ENCODE assay signal across 8 cellular contexts in genomic region chr7:77439572-77439971, GRCh38. TPM values are rescaled to one million over a fixed set of nuclear protein-coding genes. Genes with fewer than 3 reads are reported as not detected.
A peak's percentile ranks its signal among the peaks of the same experiment; 100 is the strongest.
DNase-seq lines count a peak whose midpoint lies in the region; ATAC-seq, FAIRE-seq and TF ChIP-seq lines count a peak whose summit lies in the region.

No MANE protein-coding gene starts in this region.

- H3K4me1 ChIP-seq in SJCRH30, result peaks cover 25% of the 10 kb centered on the region
- no peaks in the 10 kb centered on the region for H3K4me1 ChIP-seq in small intestine (ENCODE audit: control insufficient read depth in 2 of 2, insufficient read depth in 1 of 2, low read depth in 1 of 2, low read length in 1 of 2)

- no peaks in the 10 kb centered on the region for H3K9me3 Mint-ChIP-seq in CD4-positive, alpha-beta T cell

- no peak overlapping the region for H3K4me3 ChIP-seq in SJCRH30
- no peak overlapping the region for H3K4me3 ChIP-seq in small intestine (ENCODE audit: low read depth in 1 of 2, low read length in 2 of 2)

- no peaks in the 10 kb centered on the region for H3K4me1 Mint-ChIP-seq in CD4-positive, alpha-beta T cell (ENCODE audit: low read depth)

- peak; percentile 82 for DNase-seq in HT-29 (ENCODE audit: low spot score)
- DNase-seq in SJCRH30, result peak; percentile 42 to 64
- peak; percentile 53 for DNase-seq in Right ventricle myocardium superior
- DNase-seq in small intestine, result peak; percentile 56
- no peak for DNase-seq in AG20443 (ENCODE audit: low spot score)
- DNase-seq in CD4-positive, alpha-beta T cell, result no peak

- no peaks in the 10 kb centered on the region for H3K36me3 ChIP-seq in SJCRH30
- H3K36me3 ChIP-seq in small intestine (ENCODE audit: control insufficient read depth in 2 of 2, insufficient read depth in 2 of 2, low read length in 2 of 2), result no peaks in the 10 kb centered on the region

- CTCF ChIA-PET in CD4-positive, alpha-beta T cell (lab: Charles Lee), result no interaction called here

- H3K27ac ChIP-seq in SJCRH30 (no peak overlapping the region), small intestine (ENCODE audit: low read depth in 1 of 2, low read length in 1 of 2) (no peak overlapping the region)
- no peak overlapping the region for H3K27ac ChIP-seq in CD4-positive, alpha-beta T cell (ENCODE audit: low read depth, low read length)

- ATAC-seq in Right ventricle myocardium superior (ENCODE audit: poor library complexity), result peak; percentile 86
- ATAC-seq in CD4-positive, alpha-beta T cell (ENCODE audit: poor library complexity), result no peak
- no peak for ATAC-seq in activated CD4-positive, CD25-positive, alpha-beta regulatory T cell treated with anti-CD3 and anti-CD28 coated beads, Interleukin-2, amount 50 U/mL, for 24 hours
- ATAC-seq in GM18505 (IDR thresholded peaks at IDR 0.05; ENCODE audit: unreplicated experiment), result no peak

- TF ChIP-seq POLR2A in GM18505 (IDR thresholded peaks at IDR 0.05; ENCODE audit: borderline replicate concordance, extremely low read depth, insufficient read depth, insufficient read length), result no peak

- FAIRE-seq in small intestine (lab: Jason Lieb, UNC), result no peak

- no peak for TF ChIP-seq CTCF in CD4-positive, alpha-beta T cell (IDR thresholded peaks at IDR 0.05)

- H3K27me3 Mint-ChIP-seq in CD4-positive, alpha-beta T cell, result no peaks in the 10 kb centered on the region

- no peak overlapping the region for H3K27ac Mint-ChIP-seq in CD4-positive, alpha-beta T cell

- H3K27me3 ChIP-seq in SJCRH30, result no peaks in the 10 kb centered on the region
- peaks cover 0 to 1% of the 10 kb centered on the region in 2 donors for H3K27me3 ChIP-seq in small intestine (ENCODE audit: control insufficient read depth in 2 of 2, insufficient read depth in 2 of 2, low read length in 2 of 2)
- no peaks in the 10 kb centered on the region for H3K27me3 ChIP-seq in CD4-positive, alpha-beta T cell (ENCODE audit: control insufficient read depth, insufficient read depth, low read length)

- H3K4me3 Mint-ChIP-seq in CD4-positive, alpha-beta T cell, result no peak overlapping the region

- H3K9me3 ChIP-seq in SJCRH30 (replicated peaks), result no peaks in the 10 kb centered on the region
- H3K9me3 ChIP-seq in small intestine (ENCODE audit: control insufficient read depth, low read depth), result no peaks in the 10 kb centered on the region
- no peaks in the 10 kb centered on the region for H3K9me3 ChIP-seq in CD4-positive, alpha-beta T cell (ENCODE audit: control insufficient read depth, low read length)

- POLR2A ChIA-PET in CD4-positive, alpha-beta T cell (lab: Charles Lee), result no interaction called here

- no peaks in the 10 kb centered on the region for H3K36me3 Mint-ChIP-seq in CD4-positive, alpha-beta T cell (ENCODE audit: low read depth)

- 35 to 47% (median 40%) methylated on average over 5 of the region's 5 CpGs for WGBS in small intestine, 3 donors

- intact Hi-C loops in Right ventricle myocardium superior (cut with DNase I), result loop anchor here (10.0 kb wide), 1 partner anchor 315 kb away; no protein-coding TSS in a partner anchor
- intact Hi-C loops in CD4-positive, alpha-beta T cell (cut with DNase I, micrococcal nuclease), result loop anchor here in 1 of 2 experiments (10.0 kb wide), 1 partner anchor 245 kb away; the partner anchor contains the start of gene FGL2

RNA-seq across cellular contexts. Expression of gene GSAP, which starts 23.4 kb away (rescaled TPM):
- total RNA-seq in HT-29 (2014; rRNA removed; shearing (Covaris generic)), result 3.7 and 6.0 TPM in 2 replicates
- total RNA-seq in SJCRH30 (2014; rRNA removed; shearing (Covaris generic)), result not detected in 2 replicates
- 8.0 TPM for total RNA-seq in Right ventricle myocardium superior
- polyA plus RNA-seq in small intestine, result 1 to 10 TPM; 3.0 to 6.0 (median 3.8) TPM
- 10 to 100 TPM; 19.1 to 19.5 TPM for total RNA-seq in CD4-positive, alpha-beta T cell

Comparison
In these comparisons a context has a peak if more than half of its experiments do, and no peak if none do; other contexts are left out.
1. DNase-seq: peak in HT-29 (single experiment), SJCRH30 (2 of 2), Right ventricle myocardium superior (single experiment) and small intestine (single experiment); none in AG20443 (single experiment) and CD4-positive, alpha-beta T cell (0 of 10).